Comparison of ENCODE assay signal across 2 cellular contexts in the genomic region with DNA sequence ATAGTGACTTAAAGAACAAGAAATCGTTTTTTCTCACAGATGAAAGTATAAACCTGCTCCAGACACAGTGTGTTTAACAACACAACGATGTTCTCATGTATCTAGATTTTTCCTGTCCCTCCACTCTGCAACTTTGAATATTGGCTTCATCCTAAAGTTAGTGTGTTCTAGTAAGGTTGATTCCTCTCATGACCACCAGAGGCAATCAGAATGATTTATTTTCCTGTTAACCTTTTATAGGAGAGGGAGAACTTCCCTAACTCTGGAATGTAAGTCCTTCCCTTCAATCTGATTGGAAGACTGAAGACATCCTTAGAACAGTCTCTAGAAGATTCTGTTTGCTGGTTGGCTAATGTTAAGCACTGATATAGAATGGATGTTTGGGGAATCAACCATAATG.
A peak's percentile ranks its signal among the peaks of the same experiment; 100 is the strongest.
TF ChIP-seq lines count a peak whose summit lies in the region.

No MANE protein-coding gene starts in this region.

TF ChIP-seq in GM12878, 131 proteins besides CTCF, POLR2A, EP300 and RAD21:
- TF ChIP-seq IKZF1 (conservative IDR thresholded peaks at IDR 0.05) (0 out of 2 replicates have a peak, but pooled peaks have one; percentile 42), NFXL1 (IDR thresholded peaks at IDR 0.05; ENCODE audit: borderline replicate concordance) (no peak), CEBPB (IDR thresholded peaks at IDR 0.05; ENCODE audit: borderline replicate concordance in 1 of 2, low read depth in 2 of 2, low read length in 2 of 2) (no peak), ASH2L (IDR thresholded peaks at IDR 0.05; ENCODE audit: borderline replicate concordance, low read depth) (no peak), IKZF2 (IDR thresholded peaks at IDR 0.05) (peak in 1 of 2 experiments; percentile 22; a peak in 1 of 4 replicates), ZNF217 (IDR thresholded peaks at IDR 0.05) (no peak)

TF ChIP-seq in neural cell, 6 proteins besides CTCF, POLR2A, EP300 and RAD21:
- no peak for TF ChIP-seq TAF1 (IDR thresholded peaks at IDR 0.05; ENCODE audit: low read depth)
- no peak for TF ChIP-seq POLR2AphosphoS5 (IDR thresholded peaks at IDR 0.05)
- TF ChIP-seq EZH2 (IDR thresholded peaks at IDR 0.05; ENCODE audit: borderline replicate concordance, insufficient read depth, low read length, poor library complexity, severe bottlenecking): no peak
- TF ChIP-seq, protein P1, sequence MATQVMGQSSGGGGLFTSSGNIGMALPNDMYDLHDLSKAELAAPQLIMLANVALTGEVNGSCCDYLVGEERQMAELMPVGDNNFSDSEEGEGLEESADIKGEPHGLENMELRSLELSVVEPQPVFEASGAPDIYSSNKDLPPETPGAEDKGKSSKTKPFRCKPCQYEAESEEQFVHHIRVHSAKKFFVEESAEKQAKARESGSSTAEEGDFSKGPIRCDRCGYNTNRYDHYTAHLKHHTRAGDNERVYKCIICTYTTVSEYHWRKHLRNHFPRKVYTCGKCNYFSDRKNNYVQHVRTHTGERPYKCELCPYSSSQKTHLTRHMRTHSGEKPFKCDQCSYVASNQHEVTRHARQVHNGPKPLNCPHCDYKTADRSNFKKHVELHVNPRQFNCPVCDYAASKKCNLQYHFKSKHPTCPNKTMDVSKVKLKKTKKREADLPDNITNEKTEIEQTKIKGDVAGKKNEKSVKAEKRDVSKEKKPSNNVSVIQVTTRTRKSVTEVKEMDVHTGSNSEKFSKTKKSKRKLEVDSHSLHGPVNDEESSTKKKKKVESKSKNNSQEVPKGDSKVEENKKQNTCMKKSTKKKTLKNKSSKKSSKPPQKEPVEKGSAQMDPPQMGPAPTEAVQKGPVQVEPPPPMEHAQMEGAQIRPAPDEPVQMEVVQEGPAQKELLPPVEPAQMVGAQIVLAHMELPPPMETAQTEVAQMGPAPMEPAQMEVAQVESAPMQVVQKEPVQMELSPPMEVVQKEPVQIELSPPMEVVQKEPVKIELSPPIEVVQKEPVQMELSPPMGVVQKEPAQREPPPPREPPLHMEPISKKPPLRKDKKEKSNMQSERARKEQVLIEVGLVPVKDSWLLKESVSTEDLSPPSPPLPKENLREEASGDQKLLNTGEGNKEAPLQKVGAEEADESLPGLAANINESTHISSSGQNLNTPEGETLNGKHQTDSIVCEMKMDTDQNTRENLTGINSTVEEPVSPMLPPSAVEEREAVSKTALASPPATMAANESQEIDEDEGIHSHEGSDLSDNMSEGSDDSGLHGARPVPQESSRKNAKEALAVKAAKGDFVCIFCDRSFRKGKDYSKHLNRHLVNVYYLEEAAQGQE (IDR thresholded peaks at IDR 0.05; ENCODE audit: borderline replicate concordance): no peak
- no peak for TF ChIP-seq SMC3 (conservative IDR thresholded peaks at IDR 0.05; ENCODE audit: poor library complexity)
- TF ChIP-seq MXI1 (conservative IDR thresholded peaks at IDR 0.05; ENCODE audit: poor library complexity, severe bottlenecking): no peak
